In genomic region chr16:8892101-8892575, GRCh38 we compare ENCODE assay signal across 11 cellular contexts. TPM values are rescaled to one million over a fixed set of nuclear protein-coding genes. Genes with fewer than 3 reads are reported as not detected.
DNase-seq lines count a peak whose midpoint lies in the region; ATAC-seq and TF ChIP-seq lines count a peak whose summit lies in the region.
"Had no signal": no experiment of that assay in that cellular context is flagged by ENCODE, and none has a peak within 500 bp of the region (broad histone marks: within the 10 kb centered on the region; RNA-seq: fewer than 3 reads in every experiment).

No MANE protein-coding gene starts in this region.

- H4K20me1 ChIP-seq in OCI-LY7 (ENCODE audit: insufficient read depth, low read length): no peaks in the 10 kb centered on the region

- no peaks in the 10 kb centered on the region for H3K27me3 ChIP-seq in spleen (replicated peaks in 1 of 7)
- H3K27me3 ChIP-seq: heart right ventricle had no signal

- intact Hi-C loops in activated CD4-positive, alpha-beta memory T cell treated with anti-CD3 and anti-CD28 coated beads for 36 hours (cut with micrococcal nuclease): loop anchor here (1.0 kb wide), 1 partner anchor 36 kb away; no protein-coding TSS in a partner anchor
- intact Hi-C loops in spleen (cut with DNase I; ENCODE audit: low total_unique reads): loop anchor here (10.0 kb wide), 1 partner anchor 233 kb away; no protein-coding TSS in a partner anchor
- intact Hi-C loops in OCI-LY7 (cut with micrococcal nuclease; ENCODE audit: unreplicated experiment): no loop called here

- no peak overlapping the region for H3K4me2 ChIP-seq in OCI-LY7 (ENCODE audit: low read length)
- H3K4me2 ChIP-seq: KMS-11 had no signal

- no peak for DNase-seq in activated T-cell treated with anti-CD3 and anti-CD28 coated beads, Interleukin-2, amount 50 U/mL, for 4 hours
- no peak for DNase-seq in activated T-cell treated with anti-CD3 and anti-CD28 coated beads for 4 hours
- DNase-seq in activated CD4-positive, alpha-beta memory T cell treated with anti-CD3 and anti-CD28 coated beads for 36 hours: peak; percentile 54
- peak; percentile 83 for DNase-seq in spleen
- DNase-seq in NCI-H1092 treated with DMSO at 0.1 percent for 48 hours (lab: John Stamatoyannopoulos, UW): no peak
- DNase-seq in OCI-LY7 (ENCODE audit: low spot score): no peak
- no peak for DNase-seq in SHP77 treated with DMSO at 0.1 percent for 48 hours (lab: John Stamatoyannopoulos, UW)
- DNase-seq: heart right ventricle had no signal

- peak overlapping the region; percentile 67 for H3K4me3 Mint-ChIP-seq in activated T-cell treated with anti-CD3 and anti-CD28 coated beads, Interleukin-2, amount 50 U/mL, for 4 hours
- H3K4me3 Mint-ChIP-seq in activated CD4-positive, alpha-beta memory T cell treated with anti-CD3 and anti-CD28 coated beads for 36 hours: peak overlapping the region; percentile 58

- peaks cover 5 to 39% (median 14%) of the 10 kb centered on the region in 6 donors for H3K4me1 ChIP-seq in spleen
- peaks cover 10% of the 10 kb centered on the region for H3K4me1 ChIP-seq in OCI-LY7 (ENCODE audit: insufficient read depth, low read length, poor library complexity, severe bottlenecking)

- no peaks in the 10 kb centered on the region for H3K9me2 ChIP-seq in OCI-LY7 (ENCODE audit: insufficient read depth, low read length)

- H3K9me3 ChIP-seq in spleen (no peaks in the 10 kb centered on the region), OCI-LY7 (ENCODE audit: low read length) (no peaks in the 10 kb centered on the region)
- H3K9me3 ChIP-seq: heart right ventricle had no signal

- no peaks in the 10 kb centered on the region for H3K79me2 ChIP-seq in OCI-LY7 (ENCODE audit: insufficient read depth, low read depth, low read length)

- H3K27ac Mint-ChIP-seq in activated CD4-positive, alpha-beta memory T cell treated with anti-CD3 and anti-CD28 coated beads for 36 hours: peak overlapping the region; percentile 97

- TF ChIP-seq CTCF in spleen (IDR thresholded peaks at IDR 0.05 in 8 of 11, conservative IDR thresholded peaks at IDR 0.05 in 3 of 11) (no peak), OCI-LY7 (conservative IDR thresholded peaks at IDR 0.05; ENCODE audit: low read length) (no peak)

- TF ChIP-seq POLR2A in spleen (IDR thresholded peaks at IDR 0.05): no peak

- H3K27me3 Mint-ChIP-seq in activated T-cell treated with anti-CD3 and anti-CD28 coated beads, Interleukin-2, amount 50 U/mL, for 4 hours (ENCODE audit: low read depth): no peaks in the 10 kb centered on the region
- H3K27me3 Mint-ChIP-seq in activated CD4-positive, alpha-beta memory T cell treated with anti-CD3 and anti-CD28 coated beads for 36 hours: no peaks in the 10 kb centered on the region

- H2AFZ ChIP-seq in OCI-LY7 (ENCODE audit: low read length): no peak overlapping the region

- WGBS in spleen, 5 donors: 61 to 78% (median 71%) methylated on average over 16 of the region's 16 CpGs

- H3K36me3 ChIP-seq in spleen (peaks cover 5 to 94% (median 64%) of the 10 kb centered on the region in 6 donors), OCI-LY7 (ENCODE audit: insufficient read depth, low read length) (peaks cover 61% of the 10 kb centered on the region)

- H3K36me3 Mint-ChIP-seq in activated T-cell treated with anti-CD3 and anti-CD28 coated beads, Interleukin-2, amount 50 U/mL, for 4 hours (ENCODE audit: insufficient read depth): peaks cover 51% of the 10 kb centered on the region
- peaks cover 50% of the 10 kb centered on the region for H3K36me3 Mint-ChIP-seq in activated CD4-positive, alpha-beta memory T cell treated with anti-CD3 and anti-CD28 coated beads for 36 hours

- H3K27ac ChIP-seq in spleen: peak overlapping the region in 5 of 8 donors; percentile 59 to 74 (median 63)
- no peak overlapping the region for H3K27ac ChIP-seq in OCI-LY7 (ENCODE audit: low read depth, low read length, poor library complexity, severe bottlenecking)
- H3K27ac ChIP-seq: heart right ventricle, KMS-11, skin epidermis had no signal

- POLR2A ChIA-PET in activated CD4-positive, alpha-beta memory T cell treated with anti-CD3 and anti-CD28 coated beads for 36 hours (lab: Charles Lee): interaction anchor here (0.8 to 2.3 kb wide), 6 partner anchors 24 to 199 kb away, joined by 3 to 15 read pairs (median 4); partner anchors contain the start of gene CARHSP1
- POLR2A ChIA-PET in OCI-LY7 (lab: Charles Lee): no interaction called here

- CTCF ChIA-PET in activated CD4-positive, alpha-beta memory T cell treated with anti-CD3 and anti-CD28 coated beads for 36 hours (lab: Charles Lee): interaction anchor here (0.6 to 8.3 kb wide), 5 partner anchors 11 to 234 kb away, joined by 3 to 51 read pairs (median 5); partner anchors contain the start of gene LITAFD
- CTCF ChIA-PET in OCI-LY7 (lab: Charles Lee; ENCODE audit: unreplicated experiment): no interaction called here

- no peaks in the 10 kb centered on the region for H3K9me3 Mint-ChIP-seq in activated T-cell treated with anti-CD3 and anti-CD28 coated beads, Interleukin-2, amount 50 U/mL, for 4 hours
- H3K9me3 Mint-ChIP-seq in activated CD4-positive, alpha-beta memory T cell treated with anti-CD3 and anti-CD28 coated beads for 36 hours: no peaks in the 10 kb centered on the region

- H3K4me1 Mint-ChIP-seq in activated T-cell treated with anti-CD3 and anti-CD28 coated beads, Interleukin-2, amount 50 U/mL, for 4 hours (ENCODE audit: low read depth): peaks cover 30% of the 10 kb centered on the region
- H3K4me1 Mint-ChIP-seq in activated CD4-positive, alpha-beta memory T cell treated with anti-CD3 and anti-CD28 coated beads for 36 hours (ENCODE audit: low read depth): peaks cover 26% of the 10 kb centered on the region

- ATAC-seq in activated T-cell treated with anti-CD3 and anti-CD28 coated beads, Interleukin-2, amount 50 U/mL, for 4 hours: peak; percentile 13 to 35
- ATAC-seq in HG02759 (IDR thresholded peaks at IDR 0.05; ENCODE audit: unreplicated experiment): peak; percentile 29

- BruUV-seq in OCI-LY7 (replicated peaks; lab: Mats Ljungman, UMichigan): no TSS peak

- H3K4me3 ChIP-seq in spleen: no peak overlapping the region
- H3K4me3 ChIP-seq in OCI-LY7 (ENCODE audit: low read depth, low read length, poor library complexity, severe bottlenecking): no peak overlapping the region
- H3K4me3 ChIP-seq: heart right ventricle, skin epidermis had no signal

RNA-seq across cellular contexts. Expression of gene LITAFD, which starts 10.0 kb away (rescaled TPM):
- not detected for total RNA-seq in activated T-cell treated with anti-CD3 and anti-CD28 coated beads, Interleukin-2, amount 50 U/mL, for 4 hours
- not detected for total RNA-seq in activated CD4-positive, alpha-beta memory T cell treated with anti-CD3 and anti-CD28 coated beads for 36 hours
- total RNA-seq in spleen (not detected), OCI-LY7 (2022) (not detected in 2 replicates)
- polyA plus RNA-seq in spleen: not detected
- total RNA-seq in OCI-LY7 (2014; rRNA removed; shearing (Covaris generic)): not detected in 2 replicates
- total RNA-seq: heart right ventricle had no signal
- polyA plus RNA-seq: heart right ventricle had no signal

RNA-seq across cellular contexts. Expression of gene CARHSP1, which starts 23.3 kb away (rescaled TPM):
- total RNA-seq in activated T-cell treated with anti-CD3 and anti-CD28 coated beads, Interleukin-2, amount 50 U/mL, for 4 hours: 10 to 100 TPM; 14.7 to 17.8 (median 16.8) TPM
- total RNA-seq in activated CD4-positive, alpha-beta memory T cell treated with anti-CD3 and anti-CD28 coated beads for 36 hours: 10 to 100 TPM; 64.9 to 73.1 TPM
- total RNA-seq in spleen (10 to 100 TPM; 45.5 to 75.2 (median 53.2) TPM), OCI-LY7 (2022) (156 and 173 TPM in 2 replicates)
- 10 to 100 TPM; 42.6 to 98.0 (median 84.2) TPM for polyA plus RNA-seq in spleen
- total RNA-seq in OCI-LY7 (2014; rRNA removed; shearing (Covaris generic)): 236 and 241 TPM in 2 replicates

Comparison
In these comparisons a context has a peak if more than half of its experiments do, and no peak if none do; other contexts are left out.
1. DNase-seq: peak in activated CD4-positive, alpha-beta memory T cell treated with anti-CD3 and anti-CD28 coated beads for 36 hours (single experiment) and spleen (single experiment); none in activated T-cell treated with anti-CD3 and anti-CD28 coated beads, Interleukin-2, amount 50 U/mL, for 4 hours (single experiment), activated T-cell treated with anti-CD3 and anti-CD28 coated beads for 4 hours (single experiment), NCI-H1092 treated with DMSO at 0.1 percent for 48 hours (single experiment), OCI-LY7 (single experiment) and SHP77 treated with DMSO at 0.1 percent for 48 hours (single experiment).